15 cellular contexts compared by ENCODE assay signal in genomic region chr2:217808326-217808725, GRCh38.
DNase-seq lines count a peak whose midpoint lies in the region; ATAC-seq and TF ChIP-seq lines count a peak whose summit lies in the region.
"Had no signal": no experiment of that assay in that cellular context is flagged by ENCODE, and none has a peak within 500 bp of the region (broad histone marks: within the 10 kb centered on the region; RNA-seq: fewer than 3 reads in every experiment).

No MANE protein-coding gene starts in this region.

- H3K27me3 Mint-ChIP-seq in effector memory CD8-positive, alpha-beta T cell, result peaks cover 10 to 27% of the 10 kb centered on the region in 2 donors

- intact Hi-C loops in ascending aorta (cut with DNase I), result no loop called here

- no peak for TF ChIP-seq CTCF in HEK293 (tag by site-specific recombination; IDR thresholded peaks at IDR 0.05)
- TF ChIP-seq CTCF in ascending aorta (IDR thresholded peaks at IDR 0.05), result no peak
- TF ChIP-seq CTCF in osteoblast (IDR thresholded peaks at IDR 0.05; ENCODE audit: extremely low read depth, low read depth, low read length), result no peak

- DNase-seq in ascending aorta (ENCODE audit: low spot score in 2 of 2) (no peak), osteoblast (ENCODE audit: insufficient read length, low spot score, missing footprints) (peak; percentile 10)
- no peak for DNase-seq in effector memory CD8-positive, alpha-beta T cell
- no peak for DNase-seq in effector memory CD4-positive, alpha-beta T cell
- DNase-seq: BE2C; CD4-positive, alpha-beta memory T cell; DMS79 had no signal

- H3K9ac ChIP-seq in stomach smooth muscle (ENCODE audit: low read length in 2 of 2), result no peak overlapping the region

- no peak for ATAC-seq in effector memory CD8-positive, alpha-beta T cell (replicated peaks)
- no peak for ATAC-seq in GM19397 (IDR thresholded peaks at IDR 0.05; ENCODE audit: unreplicated experiment)
- ATAC-seq: A549, GM12878, HCT116 had no signal

- no peak overlapping the region for H3K4me3 Mint-ChIP-seq in effector memory CD8-positive, alpha-beta T cell
- H3K4me3 Mint-ChIP-seq: CD4-positive, alpha-beta memory T cell; IgD-negative memory B cell had no signal

- no peaks in the 10 kb centered on the region for H3K36me3 Mint-ChIP-seq in effector memory CD8-positive, alpha-beta T cell (ENCODE audit: insufficient read depth)
- H3K36me3 Mint-ChIP-seq: CD4-positive, alpha-beta memory T cell; IgD-negative memory B cell had no signal

- no peaks in the 10 kb centered on the region for H3K4me1 Mint-ChIP-seq in effector memory CD8-positive, alpha-beta T cell (ENCODE audit: low read depth in 2 of 2)

- CTCF ChIA-PET in HEK293 (lab: Yijun Ruan, JAX), result interaction anchor here (3.8 kb wide), 1 partner anchor 18 kb away, joined by 19 read pairs; no protein-coding TSS in a partner anchor

- no peaks in the 10 kb centered on the region for H3K79me2 ChIP-seq in osteoblast (ENCODE audit: insufficient read depth, low read length)

- H3K4me1 ChIP-seq in HEK293 (ENCODE audit: control insufficient read depth, insufficient read depth, low read length), result no peaks in the 10 kb centered on the region
- peaks cover 5 to 41% of the 10 kb centered on the region in 2 donors for H3K4me1 ChIP-seq in ascending aorta
- H3K4me1 ChIP-seq in osteoblast (ENCODE audit: insufficient read depth, low read length), result no peaks in the 10 kb centered on the region
- H3K4me1 ChIP-seq in stomach smooth muscle (ENCODE audit: control insufficient read depth, insufficient read depth, low read length), result peaks cover 48% of the 10 kb centered on the region
- H3K4me1 ChIP-seq in effector memory CD4-positive, alpha-beta T cell (ENCODE audit: control insufficient read depth, insufficient read depth, low read length, poor library complexity, severe bottlenecking), result no peaks in the 10 kb centered on the region
- H3K4me1 ChIP-seq: A549, BE2C had no signal

- H3K27me3 ChIP-seq in ascending aorta, result no peaks in the 10 kb centered on the region
- H3K27me3 ChIP-seq in osteoblast (ENCODE audit: insufficient read depth, low read length), result no peaks in the 10 kb centered on the region
- H3K27me3 ChIP-seq in stomach smooth muscle (ENCODE audit: control insufficient read depth in 1 of 2, insufficient read depth in 2 of 2, low read length in 2 of 2), result no peaks in the 10 kb centered on the region
- no peaks in the 10 kb centered on the region for H3K27me3 ChIP-seq in effector memory CD4-positive, alpha-beta T cell (replicated peaks; ENCODE audit: control insufficient read depth, insufficient read depth, low read length, poor library complexity, severe bottlenecking)
- H3K27me3 ChIP-seq: BE2C had no signal

- no peak overlapping the region for H3K4me3 ChIP-seq in HEK293 (ENCODE audit: low read depth, low read length)
- H3K4me3 ChIP-seq in ascending aorta, result no peak overlapping the region
- H3K4me3 ChIP-seq in osteoblast (ENCODE audit: insufficient read depth, low read length), result no peak overlapping the region
- no peak overlapping the region for H3K4me3 ChIP-seq in stomach smooth muscle (ENCODE audit: low read length in 2 of 2)
- H3K4me3 ChIP-seq in effector memory CD4-positive, alpha-beta T cell (ENCODE audit: insufficient read depth, low read depth, low read length, poor library complexity, severe bottlenecking), result no peak overlapping the region
- H3K4me3 ChIP-seq: A549, GM12878 had no signal

- H3K4me2 ChIP-seq in osteoblast (ENCODE audit: insufficient read depth, low read length), result no peak overlapping the region
- H3K4me2 ChIP-seq: A549 had no signal

- H4K20me1 ChIP-seq in osteoblast (ENCODE audit: insufficient read depth, low read length), result peaks cover 16% of the 10 kb centered on the region

- no peak overlapping the region for H2AFZ ChIP-seq in osteoblast (ENCODE audit: low read length)

- H3K36me3 ChIP-seq in HEK293 (ENCODE audit: control insufficient read depth in 2 of 2, insufficient read depth in 1 of 2, low read length in 2 of 2) (peaks cover 0 to 29% of the 10 kb centered on the region in 2 experiments; a peak in 1 of 3 replicates), ascending aorta (peaks cover 94 to 95% of the 10 kb centered on the region in 2 donors), osteoblast (ENCODE audit: insufficient read depth, low read length) (peaks cover 79% of the 10 kb centered on the region), stomach smooth muscle (ENCODE audit: control insufficient read depth in 2 of 2, insufficient read depth in 2 of 2, low read length in 2 of 2) (peaks cover 86 to 89% of the 10 kb centered on the region in 2 donors)
- H3K36me3 ChIP-seq in effector memory CD4-positive, alpha-beta T cell (ENCODE audit: control insufficient read depth, insufficient read depth, low read length), result no peaks in the 10 kb centered on the region

- H3K27ac Mint-ChIP-seq in effector memory CD8-positive, alpha-beta T cell, result no peak overlapping the region
- H3K27ac Mint-ChIP-seq: IgD-negative memory B cell had no signal

- H3K9me3 ChIP-seq in HEK293 (ENCODE audit: control insufficient read depth, insufficient read depth, low read depth, low read length) (no peaks in the 10 kb centered on the region), ascending aorta (no peaks in the 10 kb centered on the region), osteoblast (ENCODE audit: low read depth, low read length) (no peaks in the 10 kb centered on the region), stomach smooth muscle (ENCODE audit: control insufficient read depth in 2 of 2, low read length in 2 of 2) (no peaks in the 10 kb centered on the region)
- H3K9me3 ChIP-seq in effector memory CD4-positive, alpha-beta T cell (ENCODE audit: control insufficient read depth, low read length), result no peaks in the 10 kb centered on the region
- H3K9me3 ChIP-seq: A549, BE2C had no signal

- H3K27ac ChIP-seq in HEK293 (ENCODE audit: extremely low read depth, low read depth, low read length), result no peak overlapping the region
- H3K27ac ChIP-seq in ascending aorta, result peak overlapping the region; percentile 4 to 39
- H3K27ac ChIP-seq in osteoblast (ENCODE audit: low read depth, low read length), result no peak overlapping the region
- peak overlapping the region; percentile 24 for H3K27ac ChIP-seq in stomach smooth muscle (ENCODE audit: low read length)
- H3K27ac ChIP-seq in effector memory CD4-positive, alpha-beta T cell (ENCODE audit: insufficient read depth, low read length, poor library complexity, severe bottlenecking), result no peak overlapping the region
- H3K27ac ChIP-seq: A549, C4-2B had no signal

- no peaks in the 10 kb centered on the region for H3K9me3 Mint-ChIP-seq in effector memory CD8-positive, alpha-beta T cell

- POLR2A ChIA-PET in HEK293 (lab: Yijun Ruan, JAX), result no interaction called here

TF ChIP-seq in HEK293, 187 proteins besides CTCF, POLR2A, EP300 and RAD21:
- no peak for TF ChIP-seq ZNF701 (tag by site-specific recombination; IDR thresholded peaks at IDR 0.05)
- TF ChIP-seq ZFHX2 (tag by site-specific recombination; conservative IDR thresholded peaks at IDR 0.05), result peak; percentile 64

Comparison
In these comparisons a context has a peak if more than half of its experiments do, and no peak if none do; other contexts are left out.
1. H3K27ac ChIP-seq: peak in ascending aorta (2 of 2) and stomach smooth muscle (single experiment); none in HEK293 (single experiment), osteoblast (single experiment) and effector memory CD4-positive, alpha-beta T cell (single experiment).